10 cellular contexts compared by ENCODE assay signal in genomic region chr19:53091855-53092254, GRCh38. TPM values are rescaled to one million over a fixed set of nuclear protein-coding genes. Genes with fewer than 3 reads are reported as not detected.
"Had no signal": no experiment of that assay in that cellular context is flagged by ENCODE, and none has a peak within 500 bp of the region (broad histone marks: within the 10 kb centered on the region; RNA-seq: fewer than 3 reads in every experiment).

No MANE protein-coding gene starts in this region.

- H3K27ac Mint-ChIP-seq: HFFc6 had no signal

- H3K9me3 Mint-ChIP-seq: IgD-negative memory B cell had no signal

- FAIRE-seq: HepG2 had no signal

- H3K27me3 Mint-ChIP-seq: IgD-negative memory B cell had no signal

- ATAC-seq: HCT116, HepG2 had no signal

- H3K9me3 ChIP-seq: HAP-1 had no signal

- H3K4me3 Mint-ChIP-seq: HFFc6, IgD-negative memory B cell had no signal

- H3K4me3 ChIP-seq: GM23248, HAP-1 had no signal

- H3K4me1 ChIP-seq: HAP-1 had no signal

- H3K27ac ChIP-seq: GM23248, HL-60 had no signal

- DNase-seq: GM23248, GOT3, HFFc6 had no signal

RNA-seq across cellular contexts. Expression of gene ZNF415, which starts 40.9 kb away (rescaled TPM):
- total RNA-seq: HT1080 had no signal

RNA-seq across cellular contexts. Expression of gene ERVV-2, which starts 47.3 kb away (rescaled TPM):
- total RNA-seq: GM23248, H4, HepG2, HFFc6, HT1080 had no signal
